1 cellular context compared by ENCODE assay signal in the genomic region with DNA sequence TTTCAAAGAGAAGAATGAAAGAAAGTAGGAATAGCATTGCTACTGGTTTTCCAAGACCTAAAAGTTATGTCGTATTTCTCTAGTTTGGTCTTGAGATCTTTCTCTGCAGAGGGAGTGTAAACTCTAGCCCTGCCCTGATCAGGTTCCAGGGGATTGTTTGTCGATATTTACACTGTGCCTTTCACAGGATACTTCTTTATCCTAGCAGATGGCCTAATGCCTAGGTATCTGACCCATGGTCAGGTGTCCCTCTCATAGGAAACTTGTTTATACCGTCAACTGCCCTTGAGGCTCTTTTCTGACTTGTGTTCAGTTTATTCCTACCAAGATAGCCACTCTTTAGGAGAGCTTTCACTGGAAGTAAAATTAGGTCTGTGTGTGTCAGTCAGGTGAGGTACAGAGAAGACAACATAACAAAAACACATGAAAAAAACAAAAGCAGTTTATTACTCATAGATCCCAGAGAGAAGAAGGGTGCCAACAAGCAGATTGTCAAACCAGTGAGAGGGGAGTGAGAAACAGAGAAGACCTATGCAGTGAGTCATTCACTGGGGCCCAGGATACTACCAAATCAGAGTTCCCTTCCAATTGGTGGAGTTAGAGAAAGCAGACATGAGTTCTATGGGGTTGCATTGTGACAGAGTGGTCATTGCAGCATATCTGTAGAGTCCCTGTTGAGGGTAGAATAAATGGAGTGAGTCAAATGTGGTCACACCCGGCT.
TF ChIP-seq lines count a peak whose summit lies in the region.

No MANE protein-coding gene starts in this region.

TF ChIP-seq in GM23338, 12 proteins besides CTCF, POLR2A, EP300 and RAD21:
- TF ChIP-seq CREB1 (CRISPR knock-in tag; IDR thresholded peaks at IDR 0.05; ENCODE audit: low read depth) (no peak), JUNB (IDR thresholded peaks at IDR 0.05; ENCODE audit: unreplicated experiment) (no peak), ZNF462 (CRISPR knock-in tag; IDR thresholded peaks at IDR 0.05) (no peak), ZNF331 (CRISPR knock-in tag; IDR thresholded peaks at IDR 0.05; ENCODE audit: low read depth) (no peak), REST (IDR thresholded peaks at IDR 0.05; ENCODE audit: unreplicated experiment) (no peak), EZH2phosphoT487 (IDR thresholded peaks at IDR 0.05; ENCODE audit: unreplicated experiment) (no peak), ETS1 (IDR thresholded peaks at IDR 0.05) (no peak), NANOG (IDR thresholded peaks at IDR 0.05; ENCODE audit: borderline replicate concordance) (no peak), EZH2 (IDR thresholded peaks at IDR 0.05; ENCODE audit: low read depth, unreplicated experiment) (no peak), POLR2AphosphoS5 (IDR thresholded peaks at IDR 0.05; ENCODE audit: low read depth) (no peak), ZNF114 (CRISPR knock-in tag; IDR thresholded peaks at IDR 0.05) (no peak), STAT1 (IDR thresholded peaks at IDR 0.05; ENCODE audit: unreplicated experiment) (no peak)
